ENCODE assay signal across 8 cellular contexts in genomic region chr2:16281451-16282330, GRCh38.
DNase-seq lines count a peak whose midpoint lies in the region; ATAC-seq, FAIRE-seq and TF ChIP-seq lines count a peak whose summit lies in the region.

No MANE protein-coding gene starts in this region.

- peaks cover 2% of the 10 kb centered on the region for H3K27me3 Mint-ChIP-seq in activated naive CD4-positive, alpha-beta T cell treated with anti-CD3 and anti-CD28 coated beads for 36 hours (ENCODE audit: low read depth)
- H3K27me3 Mint-ChIP-seq in activated CD4-positive, alpha-beta memory T cell treated with anti-CD3 and anti-CD28 coated beads, Interleukin-2, amount 10 ng/mL, durations not matched to agents 7 days and 5 days: no peaks in the 10 kb centered on the region

- POLR2A ChIA-PET in activated CD4-positive, alpha-beta memory T cell treated with anti-CD3 and anti-CD28 coated beads, Interleukin-2, amount 10 ng/mL, durations not matched to agents 7 days and 5 days (lab: Charles Lee): no interaction called here

- no peaks in the 10 kb centered on the region for H3K4me1 ChIP-seq in RWPE2 (ENCODE audit: insufficient read depth, poor library complexity, severe bottlenecking)
- H3K4me1 ChIP-seq in left ventricle myocardium inferior: no peaks in the 10 kb centered on the region
- no peaks in the 10 kb centered on the region for H3K4me1 ChIP-seq in small intestine (ENCODE audit: control insufficient read depth in 2 of 2, insufficient read depth in 1 of 2, low read depth in 1 of 2, low read length in 1 of 2)

- no peak overlapping the region for H3K4me3 Mint-ChIP-seq in activated naive CD4-positive, alpha-beta T cell treated with anti-CD3 and anti-CD28 coated beads for 36 hours
- no peak overlapping the region for H3K4me3 Mint-ChIP-seq in activated CD4-positive, alpha-beta memory T cell treated with anti-CD3 and anti-CD28 coated beads, Interleukin-2, amount 10 ng/mL, durations not matched to agents 7 days and 5 days

- peak; percentile 16 for DNase-seq in activated naive CD4-positive, alpha-beta T cell treated with anti-CD3 and anti-CD28 coated beads for 36 hours
- no peak for DNase-seq in activated naive CD4-positive, alpha-beta T cell treated with Interleukin-2 at 50 U/mL for 16 hours
- DNase-seq in RWPE2 (ENCODE audit: low spot score) (no peak), left ventricle myocardium inferior (no peak), small intestine (peak; percentile 74)
- DNase-seq in activated CD4-positive, alpha-beta memory T cell treated with anti-CD3 and anti-CD28 coated beads, Interleukin-2, amount 10 ng/mL, durations not matched to agents 7 days and 5 days: no peak
- no peak for DNase-seq in activated effector memory CD4-positive, alpha-beta T cell treated with anti-CD3 and anti-CD28 coated beads, Interleukin-2, amount 50 U/mL, for 16 hours

- H3K4me1 Mint-ChIP-seq in activated naive CD4-positive, alpha-beta T cell treated with anti-CD3 and anti-CD28 coated beads for 36 hours (ENCODE audit: low read depth): no peaks in the 10 kb centered on the region
- no peaks in the 10 kb centered on the region for H3K4me1 Mint-ChIP-seq in activated CD4-positive, alpha-beta memory T cell treated with anti-CD3 and anti-CD28 coated beads, Interleukin-2, amount 10 ng/mL, durations not matched to agents 7 days and 5 days

- intact Hi-C loops in activated naive CD4-positive, alpha-beta T cell treated with anti-CD3 and anti-CD28 coated beads for 36 hours (cut with micrococcal nuclease): loop anchor here (1.0 to 10.0 kb wide), 3 partner anchors 323 to 644 kb away; no protein-coding TSS in a partner anchor
- intact Hi-C loops in left ventricle myocardium inferior (cut with micrococcal nuclease): loop anchor here (5.0 to 10.0 kb wide), 2 partner anchors 344 to 647 kb away; no protein-coding TSS in a partner anchor

- no peak for FAIRE-seq in small intestine (lab: Jason Lieb, UNC)

- no peaks in the 10 kb centered on the region for H3K36me3 ChIP-seq in RWPE2 (ENCODE audit: low read depth)
- no peaks in the 10 kb centered on the region for H3K36me3 ChIP-seq in left ventricle myocardium inferior
- H3K36me3 ChIP-seq in small intestine (ENCODE audit: control insufficient read depth in 2 of 2, insufficient read depth in 2 of 2, low read length in 2 of 2): no peaks in the 10 kb centered on the region

- H3K9me3 ChIP-seq in RWPE2 (ENCODE audit: severe bottlenecking) (no peaks in the 10 kb centered on the region), left ventricle myocardium inferior (replicated peaks) (no peaks in the 10 kb centered on the region), small intestine (ENCODE audit: control insufficient read depth, low read depth) (no peaks in the 10 kb centered on the region)

- peak; percentile 44 for ATAC-seq in HG03442 (IDR thresholded peaks at IDR 0.05; ENCODE audit: unreplicated experiment)
- peak; percentile 62; the same call in 2 of the 3 replicates for ATAC-seq in RWPE2 (ENCODE audit: low read depth)

- H3K27me3 ChIP-seq in RWPE2 (ENCODE audit: insufficient read depth, poor library complexity, severe bottlenecking) (no peaks in the 10 kb centered on the region), left ventricle myocardium inferior (ENCODE audit: low read depth) (peaks cover 4% of the 10 kb centered on the region), small intestine (ENCODE audit: control insufficient read depth in 2 of 2, insufficient read depth in 2 of 2, low read length in 2 of 2) (no peaks in the 10 kb centered on the region)

- H3K27ac Mint-ChIP-seq in activated naive CD4-positive, alpha-beta T cell treated with anti-CD3 and anti-CD28 coated beads for 36 hours: no peak overlapping the region
- no peak overlapping the region for H3K27ac Mint-ChIP-seq in activated CD4-positive, alpha-beta memory T cell treated with anti-CD3 and anti-CD28 coated beads, Interleukin-2, amount 10 ng/mL, durations not matched to agents 7 days and 5 days

- TF ChIP-seq CTCF in RWPE2 (IDR thresholded peaks at IDR 0.05; ENCODE audit: poor library complexity, severe bottlenecking) (peak; percentile 53), left ventricle myocardium inferior (IDR thresholded peaks at IDR 0.05; ENCODE audit: borderline replicate concordance) (peak; percentile 69)

- H3K36me3 Mint-ChIP-seq in activated naive CD4-positive, alpha-beta T cell treated with anti-CD3 and anti-CD28 coated beads for 36 hours (ENCODE audit: low read depth): no peaks in the 10 kb centered on the region
- H3K36me3 Mint-ChIP-seq in activated CD4-positive, alpha-beta memory T cell treated with anti-CD3 and anti-CD28 coated beads, Interleukin-2, amount 10 ng/mL, durations not matched to agents 7 days and 5 days (ENCODE audit: low read depth): no peaks in the 10 kb centered on the region

- WGBS in small intestine, 3 donors: 56 to 64% (median 59%) methylated on average over 20 of the region's 20 CpGs

- CTCF ChIA-PET in activated naive CD4-positive, alpha-beta T cell treated with anti-CD3 and anti-CD28 coated beads for 36 hours (lab: Charles Lee): interaction anchor here (0.6 to 3.1 kb wide), 7 partner anchors 9 to 646 kb away, joined by 3 to 29 read pairs (median 4); partner anchors contain the start of gene MYCN
- CTCF ChIA-PET in activated CD4-positive, alpha-beta memory T cell treated with anti-CD3 and anti-CD28 coated beads, Interleukin-2, amount 10 ng/mL, durations not matched to agents 7 days and 5 days (lab: Charles Lee): no interaction called here

- no peak overlapping the region for H3K27ac ChIP-seq in RWPE2 (ENCODE audit: poor library complexity, severe bottlenecking)
- H3K27ac ChIP-seq in left ventricle myocardium inferior (replicated peaks): no peak overlapping the region
- H3K27ac ChIP-seq in small intestine (ENCODE audit: low read depth in 1 of 2, low read length in 1 of 2): no peak overlapping the region

- no peaks in the 10 kb centered on the region for H3K9me3 Mint-ChIP-seq in activated naive CD4-positive, alpha-beta T cell treated with anti-CD3 and anti-CD28 coated beads for 36 hours
- no peaks in the 10 kb centered on the region for H3K9me3 Mint-ChIP-seq in activated CD4-positive, alpha-beta memory T cell treated with anti-CD3 and anti-CD28 coated beads, Interleukin-2, amount 10 ng/mL, durations not matched to agents 7 days and 5 days

- no peak overlapping the region for H3K4me3 ChIP-seq in RWPE2 (ENCODE audit: severe bottlenecking)
- no peak overlapping the region for H3K4me3 ChIP-seq in left ventricle myocardium inferior
- H3K4me3 ChIP-seq in small intestine (ENCODE audit: low read depth in 1 of 2, low read length in 2 of 2): no peak overlapping the region

Comparison
In these comparisons a context has a peak if more than half of its experiments do, and no peak if none do; other contexts are left out.
1. DNase-seq: peak in activated naive CD4-positive, alpha-beta T cell treated with anti-CD3 and anti-CD28 coated beads for 36 hours (single experiment) and small intestine (single experiment); none in activated naive CD4-positive, alpha-beta T cell treated with Interleukin-2 at 50 U/mL for 16 hours (single experiment), RWPE2 (single experiment), left ventricle myocardium inferior (single experiment), activated CD4-positive, alpha-beta memory T cell treated with anti-CD3 and anti-CD28 coated beads, Interleukin-2, amount 10 ng/mL, durations not matched to agents 7 days and 5 days (single experiment) and activated effector memory CD4-positive, alpha-beta T cell treated with anti-CD3 and anti-CD28 coated beads, Interleukin-2, amount 50 U/mL, for 16 hours (single experiment).